ENCODE assay signal across 11 cellular contexts in the genomic region with DNA sequence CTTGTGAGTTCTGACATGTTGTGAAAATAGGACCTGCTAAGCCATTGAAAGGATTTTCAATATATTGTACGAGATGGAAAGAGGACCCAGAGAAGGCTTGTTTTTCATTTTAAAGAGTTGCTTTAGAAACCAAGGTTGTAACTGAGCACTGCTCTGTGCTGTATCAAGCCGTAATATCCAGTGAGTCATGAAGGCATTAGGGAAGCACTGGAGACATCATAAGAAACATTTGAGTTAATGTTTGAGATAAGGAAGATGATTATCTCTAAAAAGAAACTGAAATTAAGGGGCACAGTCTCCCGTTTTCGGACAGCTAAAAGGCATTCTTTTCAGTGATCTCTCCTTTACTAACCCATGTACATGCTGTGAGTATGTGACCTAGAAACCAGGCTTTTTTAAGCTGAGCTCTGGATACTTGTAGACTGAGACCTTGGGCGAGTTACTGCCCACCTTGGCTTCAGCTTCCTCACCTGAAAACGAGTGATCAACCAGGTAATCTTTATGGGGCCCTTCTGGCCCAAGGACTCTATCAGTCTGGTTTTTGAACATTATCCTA.
DNase-seq lines count a peak whose midpoint lies in the region; ATAC-seq and TF ChIP-seq lines count a peak whose summit lies in the region.
"Had no signal": no experiment of that assay in that cellular context is flagged by ENCODE, and none has a peak within 500 bp of the region (broad histone marks: within the 10 kb centered on the region; RNA-seq: fewer than 3 reads in every experiment).

No MANE protein-coding gene starts in this region.

- H3K27ac Mint-ChIP-seq in activated T-cell treated with anti-CD3 and anti-CD28 coated beads, Interleukin-2, amount 50 U/mL, for 72 hours: peak overlapping the region; percentile 85
- H3K27ac Mint-ChIP-seq in activated naive CD8-positive, alpha-beta T cell treated with anti-CD3 and anti-CD28 coated beads, Interleukin-2, amount 50 U/mL, for 24 hours: peak overlapping the region; percentile 71

- no peak for TF ChIP-seq POLR2A in transverse colon (IDR thresholded peaks at IDR 0.05)

- no peaks in the 10 kb centered on the region for H3K36me3 Mint-ChIP-seq in activated T-cell treated with anti-CD3 and anti-CD28 coated beads, Interleukin-2, amount 50 U/mL, for 72 hours (ENCODE audit: insufficient read depth in 2 of 2)
- H3K36me3 Mint-ChIP-seq in activated naive CD8-positive, alpha-beta T cell treated with anti-CD3 and anti-CD28 coated beads, Interleukin-2, amount 50 U/mL, for 24 hours (ENCODE audit: low read depth): no peaks in the 10 kb centered on the region

- intact Hi-C loops in left colon (cut with DNase I, micrococcal nuclease): no loop called here
- intact Hi-C loops in transverse colon (cut with DNase I; ENCODE audit: low total_unique reads): no loop called here

- H3K36me3 ChIP-seq in transverse colon: no peaks in the 10 kb centered on the region
- H3K36me3 ChIP-seq: sigmoid colon had no signal

- WGBS in transverse colon (ENCODE audit: low coverage in 1 of 2), 2 donors: 51 to 58% methylated on average over 5 to 6 of the region's 6 CpGs

- TF ChIP-seq CTCF in transverse colon (IDR thresholded peaks at IDR 0.05): no peak

- peaks cover 18% of the 10 kb centered on the region for H3K4me1 Mint-ChIP-seq in activated T-cell treated with anti-CD3 and anti-CD28 coated beads, Interleukin-2, amount 50 U/mL, for 72 hours (ENCODE audit: low read depth)
- peaks cover 23% of the 10 kb centered on the region for H3K4me1 Mint-ChIP-seq in activated naive CD8-positive, alpha-beta T cell treated with anti-CD3 and anti-CD28 coated beads, Interleukin-2, amount 50 U/mL, for 24 hours

- DNase-seq in activated T-cell treated with anti-CD3 and anti-CD28 coated beads, Interleukin-2, amount 50 U/mL, for 72 hours: no peak
- no peak for DNase-seq in activated T-cell treated with anti-CD3 and anti-CD28 coated beads, Interleukin-2, amount 50 U/mL, for 1 hour
- no peak for DNase-seq in activated naive CD8-positive, alpha-beta T cell treated with anti-CD3 and anti-CD28 coated beads, Interleukin-2, amount 50 U/mL, for 24 hours
- DNase-seq in left colon (no peak), transverse colon (no peak), COR-L47 (lab: John Stamatoyannopoulos, UW) (no peak), activated T-cell treated with anti-CD3 and anti-CD28 coated beads for 4 hours (no peak)
- DNase-seq: NCI-H526, sigmoid colon had no signal

- peak overlapping the region in 1 of 2 donors; percentile 44 for H3K4me3 Mint-ChIP-seq in activated T-cell treated with anti-CD3 and anti-CD28 coated beads, Interleukin-2, amount 50 U/mL, for 72 hours
- H3K4me3 Mint-ChIP-seq in activated naive CD8-positive, alpha-beta T cell treated with anti-CD3 and anti-CD28 coated beads, Interleukin-2, amount 50 U/mL, for 24 hours: no peak overlapping the region

- peaks cover 22 to 70% (median 49%) of the 10 kb centered on the region in 4 donors for H3K4me1 ChIP-seq in transverse colon

- peak overlapping the region; percentile 3 to 56 (median 22) for H3K27ac ChIP-seq in transverse colon
- H3K27ac ChIP-seq: VCaP had no signal

- TF ChIP-seq EP300 in transverse colon (IDR thresholded peaks at IDR 0.05; ENCODE audit: low read depth): no peak

- peak in 1 of 2 donors; percentile 34 for ATAC-seq in activated T-cell treated with anti-CD3 and anti-CD28 coated beads, Interleukin-2, amount 50 U/mL, for 72 hours (replicated peaks in 1 of 2)
- no peak for ATAC-seq in activated naive CD8-positive, alpha-beta T cell treated with anti-CD3 and anti-CD28 coated beads, Interleukin-2, amount 50 U/mL, for 24 hours
- ATAC-seq in left colon (peak; percentile 52), GM21786 (IDR thresholded peaks at IDR 0.05; ENCODE audit: unreplicated experiment) (no peak)

- no peaks in the 10 kb centered on the region for H3K27me3 Mint-ChIP-seq in activated T-cell treated with anti-CD3 and anti-CD28 coated beads, Interleukin-2, amount 50 U/mL, for 72 hours (ENCODE audit: low read depth)
- no peaks in the 10 kb centered on the region for H3K27me3 Mint-ChIP-seq in activated naive CD8-positive, alpha-beta T cell treated with anti-CD3 and anti-CD28 coated beads, Interleukin-2, amount 50 U/mL, for 24 hours

- no peaks in the 10 kb centered on the region for H3K9me3 ChIP-seq in transverse colon
- H3K9me3 ChIP-seq: sigmoid colon had no signal

- in situ Hi-C loops in transverse colon (cut with MboI; ENCODE audit: low pct_ligation_motif_present in 1 of 4, low pct_unique_long_range_greater_than_20kb in 1 of 4, low sequenced_read_pairs in 3 of 4): no loop called here

- no peaks in the 10 kb centered on the region for H3K27me3 ChIP-seq in transverse colon

- no peaks in the 10 kb centered on the region for H3K9me3 Mint-ChIP-seq in activated T-cell treated with anti-CD3 and anti-CD28 coated beads, Interleukin-2, amount 50 U/mL, for 72 hours
- no peaks in the 10 kb centered on the region for H3K9me3 Mint-ChIP-seq in activated naive CD8-positive, alpha-beta T cell treated with anti-CD3 and anti-CD28 coated beads, Interleukin-2, amount 50 U/mL, for 24 hours

- no peak overlapping the region for H3K4me3 ChIP-seq in transverse colon
- H3K4me3 ChIP-seq: sigmoid colon had no signal
